Comparison of ENCODE assay signal across 9 cellular contexts in the genomic region with DNA sequence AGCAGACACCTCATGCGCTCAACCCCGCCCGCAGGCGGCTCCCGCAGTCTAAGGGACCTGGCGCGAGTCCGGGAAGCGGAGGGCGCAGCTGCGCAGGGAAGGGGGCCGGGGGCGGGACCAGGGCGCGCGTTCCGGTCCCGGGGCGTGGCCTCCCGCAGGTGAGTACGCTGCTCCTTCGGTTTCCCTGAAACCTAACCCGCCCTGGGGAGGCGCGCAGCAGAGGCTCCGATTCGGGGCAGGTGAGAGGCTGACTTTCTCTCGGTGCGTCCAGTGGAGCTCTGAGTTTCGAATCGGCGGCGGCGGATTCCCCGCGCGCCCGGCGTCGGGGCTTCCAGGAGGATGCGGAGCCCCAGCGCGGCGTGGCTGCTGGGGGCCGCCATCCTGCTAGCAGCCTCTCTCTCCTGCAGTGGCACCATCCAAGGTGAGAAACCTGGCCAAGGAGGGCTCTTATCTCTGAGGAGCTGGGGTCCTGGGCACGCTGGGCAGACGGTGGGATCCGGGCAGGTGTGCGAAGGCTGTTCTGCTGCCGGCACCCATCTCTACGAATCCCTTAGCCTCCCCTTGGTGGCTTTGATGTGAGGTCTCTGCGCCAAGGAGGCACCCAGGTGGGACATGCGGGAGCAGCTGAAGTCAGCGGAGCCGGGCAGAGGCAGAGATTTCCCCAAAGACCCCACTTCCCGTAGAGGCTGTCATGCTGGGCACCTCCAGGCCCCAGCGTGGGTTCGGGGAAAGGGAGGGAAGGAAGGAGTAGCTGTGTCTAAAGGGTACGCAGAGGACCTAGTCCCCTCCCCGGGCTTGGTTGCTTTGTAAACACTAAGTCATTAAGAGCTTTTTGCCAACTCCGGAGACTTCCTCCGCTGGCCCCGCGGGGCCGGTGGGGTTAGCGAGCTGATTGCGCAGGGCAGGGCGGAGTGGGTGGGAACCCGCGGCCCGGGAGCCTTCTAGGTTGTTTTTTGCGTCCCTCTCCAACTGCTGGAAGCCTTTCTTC. TPM values are rescaled to one million over a fixed set of nuclear protein-coding genes. Genes with fewer than 3 reads are reported as not detected.
DNase-seq lines count a peak whose midpoint lies in the region; ATAC-seq, FAIRE-seq and TF ChIP-seq lines count a peak whose summit lies in the region.
"Had no signal": no experiment of that assay in that cellular context is flagged by ENCODE, and none has a peak within 500 bp of the region (broad histone marks: within the 10 kb centered on the region; RNA-seq: fewer than 3 reads in every experiment).

Gene F2RL1, plus strand, starts transcription at position 187 of the 988 bp plus-strand sequence. Its CDS starts 153 bp downstream, at position 340.

- H4K20me1 ChIP-seq in K562 (replicated peaks; ENCODE audit: control insufficient read depth, insufficient read depth, low read length): 0 out of 2 replicates have a peak, but pooled peaks cover 4% of the 10 kb centered on the region

- no peaks in the 10 kb centered on the region for H3K36me3 Mint-ChIP-seq in T-helper 2 cell treated with Interferon-gamma antibody and Interleukin-4, amounts not matched to agents 5 μg/mL and 100 μg/mL, for 36 hours (ENCODE audit: low read depth)

- peaks cover 69% of the 10 kb centered on the region for H3K27me3 Mint-ChIP-seq in T-helper 2 cell treated with Interferon-gamma antibody and Interleukin-4, amounts not matched to agents 5 μg/mL and 100 μg/mL, for 36 hours (ENCODE audit: low read depth)

- H3K4me1 Mint-ChIP-seq in T-helper 2 cell treated with Interferon-gamma antibody and Interleukin-4, amounts not matched to agents 5 μg/mL and 100 μg/mL, for 36 hours (ENCODE audit: low read depth): peaks cover 11% of the 10 kb centered on the region

- in situ Hi-C loops in K562 (cut with MboI): no loop called here

- 20% methylated on average over 62 of the region's 72 CpGs for WGBS in K562 (ENCODE audit: insufficient coverage, low coverage, missing lambda C conversion rate)

- H3K4me1 ChIP-seq in HUES48 (ENCODE audit: control insufficient read depth, insufficient read depth, low read length) (peaks cover 12% of the 10 kb centered on the region), K562 (replicated peaks in 1 of 2; ENCODE audit: control insufficient read depth in 2 of 2, insufficient read depth in 2 of 2, low read length in 2 of 2) (peaks cover 0 to 15% of the 10 kb centered on the region in 2 experiments; a peak in 3 of 5 replicates)

- H3K27ac Mint-ChIP-seq in T-helper 2 cell treated with Interferon-gamma antibody and Interleukin-4, amounts not matched to agents 5 μg/mL and 100 μg/mL, for 36 hours: no peak within 1 kb of the TSS

- H3K9me3 Mint-ChIP-seq in T-helper 2 cell treated with Interferon-gamma antibody and Interleukin-4, amounts not matched to agents 5 μg/mL and 100 μg/mL, for 36 hours: no peaks in the 10 kb centered on the region

- no peaks in the 10 kb centered on the region for H3K9me1 ChIP-seq in K562 (ENCODE audit: control insufficient read depth, insufficient read depth, low read length)

- CTCF ChIA-PET in K562 (lab: Yijun Ruan, JAX; ENCODE audit: low intra/inter-chr PET ratio): no interaction called here

- FAIRE-seq in K562 (lab: Jason Lieb, UNC): no peak

- H3K4me3 Mint-ChIP-seq in T-helper 2 cell treated with Interferon-gamma antibody and Interleukin-4, amounts not matched to agents 5 μg/mL and 100 μg/mL, for 36 hours: peak within 1 kb of the TSS; percentile 74

- intact Hi-C loops in K562 (cut with micrococcal nuclease): no loop called here

- H3K36me3 ChIP-seq in HUES48 (ENCODE audit: control insufficient read depth, insufficient read depth, low read length) (no peaks in the 10 kb centered on the region), K562 (ENCODE audit: control insufficient read depth, insufficient read depth, low read length) (no peaks in the 10 kb centered on the region)

- H3K27me3 ChIP-seq in HUES48 (ENCODE audit: control insufficient read depth, insufficient read depth, low read length) (peaks cover 11% of the 10 kb centered on the region; the same call in 1 of the 2 replicates), K562 (ENCODE audit: control insufficient read depth in 2 of 2, insufficient read depth in 2 of 2, low read length in 2 of 2) (peaks cover 15 to 41% of the 10 kb centered on the region in 2 experiments; a peak in 4 of 5 replicates)

- H2AFZ ChIP-seq in K562 (ENCODE audit: low read depth, low read length): peak within 1 kb of the TSS; percentile 32; the same call in 1 of the 2 replicates

- H3K27ac ChIP-seq in 22Rv1 (peak within 1 kb of the TSS; percentile 74), HUES48 (ENCODE audit: low read depth, low read length) (peak within 1 kb of the TSS; percentile 85), K562 (ENCODE audit: extremely low read depth, low read depth, low read length) (no peak within 1 kb of the TSS)

- TF ChIP-seq CTCF in 22Rv1 (IDR thresholded peaks at IDR 0.05): no peak
- TF ChIP-seq CTCF in K562 (IDR thresholded peaks at IDR 0.05 in 2 of 3, conservative IDR thresholded peaks at IDR 0.05 in 1 of 3; ENCODE audit: insufficient read depth in 2 of 3, low read depth in 1 of 3, low read length in 3 of 3): no peak

- TF ChIP-seq EP300 in K562 (IDR thresholded peaks at IDR 0.05; ENCODE audit: low read length): no peak

- no peak for TF ChIP-seq POLR2A in K562 (conservative IDR thresholded peaks at IDR 0.05)

- no peak for TF ChIP-seq RAD21 in K562 (CRISPR knock-in tag; conservative IDR thresholded peaks at IDR 0.05 in 1 of 2, IDR thresholded peaks at IDR 0.05 in 1 of 2)

- BruUV-seq in K562 (replicated peaks; lab: Mats Ljungman, UMichigan): no TSS peak

- POLR2A ChIA-PET in K562 (lab: Yijun Ruan, JAX): interaction anchor here (1.2 kb wide), 1 partner anchor 13 kb away, joined by 3 read pairs; no protein-coding TSS in a partner anchor

- H3K9ac ChIP-seq in HUES48 (ENCODE audit: low read depth, low read length) (peak within 1 kb of the TSS; percentile 61), K562 (ENCODE audit: insufficient read depth in 1 of 2, low read depth in 2 of 2, low read length in 2 of 2) (peak within 1 kb of the TSS in 1 of 2 experiments; percentile 85; a peak in 2 of 4 replicates)

- H3K9me3 ChIP-seq in HUES48 (ENCODE audit: control insufficient read depth, insufficient read depth, low read length): no peaks in the 10 kb centered on the region
- H3K9me3 ChIP-seq in K562 (replicated peaks; ENCODE audit: control insufficient read depth, insufficient read depth, low read depth, low read length): no peaks in the 10 kb centered on the region

- H3K4me3 ChIP-seq in HUES48 (ENCODE audit: low read depth, low read length) (peak within 1 kb of the TSS; percentile 89), K562 (peak within 1 kb of the TSS; percentile 35)

- H3K79me2 ChIP-seq in K562 (ENCODE audit: control insufficient read depth, insufficient read depth, low read length): no peaks in the 10 kb centered on the region

- ATAC-seq in K562: peak; percentile 88
- no peak for ATAC-seq in GM18867 (IDR thresholded peaks at IDR 0.05; ENCODE audit: unreplicated experiment)

- H3K4me2 ChIP-seq in K562 (ENCODE audit: insufficient read depth, low read length): peak within 1 kb of the TSS; percentile 24

- DNase-seq in T-helper 2 cell treated with Interferon-gamma antibody and Interleukin-4, amounts not matched to agents 5 μg/mL and 100 μg/mL, for 36 hours (ENCODE audit: low spot score): no peak
- DNase-seq in K562 (ENCODE audit: extremely low read depth in 1 of 4, low spot score in 3 of 4): peak; percentile 52 to 88 (median 72)
- peak; percentile 82 for DNase-seq in iPS DF 19.7 (ENCODE audit: low read depth, low spot score)
- DNase-seq in retina: peak; percentile 66
- DNase-seq in NCI-H1694 (lab: John Stamatoyannopoulos, UW): no peak
- DNase-seq: DND-41 had no signal

TF ChIP-seq in K562, 482 proteins besides CTCF, POLR2A, EP300 and RAD21 (continues in another document):
- peak; percentile 59; the same call in 1 of the 2 replicates for TF ChIP-seq FOXP1 (CRISPR knock-in tag; IDR thresholded peaks at IDR 0.05)
- TF ChIP-seq, protein P1, sequence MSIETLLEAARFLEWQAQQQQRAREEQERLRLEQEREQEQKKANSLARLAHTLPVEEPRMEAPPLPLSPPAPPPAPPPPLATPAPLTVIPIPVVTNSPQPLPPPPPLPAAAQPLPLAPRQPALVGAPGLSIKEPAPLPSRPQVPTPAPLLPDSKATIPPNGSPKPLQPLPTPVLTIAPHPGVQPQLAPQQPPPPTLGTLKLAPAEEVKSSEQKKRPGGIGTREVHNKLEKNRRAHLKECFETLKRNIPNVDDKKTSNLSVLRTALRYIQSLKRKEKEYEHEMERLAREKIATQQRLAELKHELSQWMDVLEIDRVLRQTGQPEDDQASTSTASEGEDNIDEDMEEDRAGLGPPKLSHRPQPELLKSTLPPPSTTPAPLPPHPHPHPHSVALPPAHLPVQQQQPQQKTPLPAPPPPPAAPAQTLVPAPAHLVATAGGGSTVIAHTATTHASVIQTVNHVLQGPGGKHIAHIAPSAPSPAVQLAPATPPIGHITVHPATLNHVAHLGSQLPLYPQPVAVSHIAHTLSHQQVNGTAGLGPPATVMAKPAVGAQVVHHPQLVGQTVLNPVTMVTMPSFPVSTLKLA (conservative IDR thresholded peaks at IDR 0.05): no peak

RNA-seq across cellular contexts. Expression of gene F2RL1, which starts in this region (rescaled TPM):
- 0.30 and 0.42 TPM in 2 replicates for total RNA-seq in K562 (2011; cell fraction: chromatin; rRNA removed; ENCODE audit: low replicate concordance)
- total RNA-seq in K562 (2011; cell fraction: nucleolus; rRNA removed): 0.50 and 1.2 TPM in 2 replicates
- 0.22 and 0.84 TPM in 2 replicates for total RNA-seq in K562 (2011; cell fraction: nucleoplasm; rRNA removed)
- total RNA-seq in K562 (2014; rRNA removed): 0.04 TPM in 1 of 2 replicates, not detected in the other
- total RNA-seq in K562 (2014; rRNA removed; fragmentation: Illumina TruSeq; extraction: Trizol): 0.26 TPM in 1 of 2 replicates, not detected in the other
- not detected in 2 replicates for total RNA-seq in K562 (2015; rRNA removed; fragmentation: Illumina TruSeq; extraction: Trizol)
- total RNA-seq in K562 (2021): 0.22 and 0.27 TPM in 2 replicates
- 0.39 and 0.50 TPM in 2 replicates for polyA plus RNA-seq in K562 (2011; rRNA removed)
- polyA plus RNA-seq in K562 (2011; cell fraction: cytosol; rRNA removed): 0.21 and 0.65 TPM in 2 replicates
- polyA plus RNA-seq in K562 (2011; cell fraction: nucleus; rRNA removed): 0.06 and 0.44 TPM in 2 replicates
- 0.07 TPM in 1 of 2 replicates, not detected in the other for polyA plus RNA-seq in K562 (2012)
- polyA plus RNA-seq in K562 (2014; fragmentation: Illumina TruSeq; extraction: Trizol): 0.03 and 0.04 TPM in 2 replicates
- polyA plus RNA-seq in K562 (2014; fragmentation: Nextera tagmentation; extraction: Ambion mirVana): not detected
- polyA plus RNA-seq in K562 (2014; rRNA removed): not detected in 2 replicates
- 0.39 and 0.60 TPM in 2 replicates for polyA minus RNA-seq in K562 (2011; rRNA and poly(A)+ RNA removed)
- polyA minus RNA-seq in K562 (2011; cell fraction: cytosol; rRNA and poly(A)+ RNA removed): not detected in 2 replicates
- polyA minus RNA-seq in K562 (2011; cell fraction: nucleus; rRNA and poly(A)+ RNA removed): 0.13 TPM in 1 of 2 replicates, not detected in the other

Comparison
In these comparisons a context has a peak if more than half of its experiments do, and no peak if none do; other contexts are left out.
1. DNase-seq: peak in K562 (4 of 4), iPS DF 19.7 (single experiment) and retina (single experiment); none in T-helper 2 cell treated with Interferon-gamma antibody and Interleukin-4, amounts not matched to agents 5 μg/mL and 100 μg/mL, for 36 hours (single experiment) and NCI-H1694 (single experiment).